Comparison of ENCODE assay signal across 22 cellular contexts in the genomic region with DNA sequence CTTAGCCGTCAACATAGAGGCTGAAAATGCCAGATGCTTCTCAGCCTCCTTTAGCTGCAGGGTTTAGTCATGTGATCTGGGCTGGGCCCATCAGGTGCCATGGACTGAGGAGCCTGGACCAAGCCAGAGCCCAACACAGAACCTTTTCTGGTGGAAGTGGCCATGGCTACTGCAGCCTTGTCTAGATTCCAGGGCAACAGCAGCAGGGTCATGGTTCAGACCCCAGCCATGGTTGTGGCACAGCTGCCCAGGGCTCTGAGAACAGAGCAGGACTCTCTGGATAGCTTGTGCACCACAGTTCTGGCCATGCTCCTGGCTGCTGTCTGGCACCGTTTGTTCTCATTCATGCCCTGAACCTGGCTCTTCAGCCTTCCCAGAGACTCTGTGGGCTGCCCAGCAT.
"Had no signal": no experiment of that assay in that cellular context is flagged by ENCODE, and none has a peak within 500 bp of the region (broad histone marks: within the 10 kb centered on the region; RNA-seq: fewer than 3 reads in every experiment).

No MANE protein-coding gene starts in this region.

- H2AFZ ChIP-seq: parathyroid adenoma had no signal

- H3K4me1 ChIP-seq: right lobe of liver, thyroid gland had no signal

- H3K79me2 ChIP-seq: parathyroid adenoma had no signal

- H3K27ac Mint-ChIP-seq: effector memory CD8-positive, alpha-beta T cell; naive thymus-derived CD8-positive, alpha-beta T cell; progenitor cell of endocrine pancreas; stimulated activated effector memory CD8-positive, alpha-beta T cell treated with anti-CD3 and anti-CD28 coated beads, Interleukin-12 subunit alpha, Interleukin-12 subunit beta, amount 100 ng/mL, for 72 hours had no signal

- H3K4me1 Mint-ChIP-seq: neural crest cell had no signal

- H3K9me3 ChIP-seq: lower lobe of right lung, right lobe of liver, stomach, thyroid gland had no signal

- H3K36me3 Mint-ChIP-seq: stimulated activated effector memory CD8-positive, alpha-beta T cell treated with anti-CD3 and anti-CD28 coated beads, Interleukin-12 subunit alpha, Interleukin-12 subunit beta, amount 100 ng/mL, for 72 hours had no signal

- H3K4me3 Mint-ChIP-seq: effector memory CD8-positive, alpha-beta T cell; naive thymus-derived CD8-positive, alpha-beta T cell; neural crest cell; stimulated activated effector memory CD8-positive, alpha-beta T cell treated with anti-CD3 and anti-CD28 coated beads, Interleukin-12 subunit alpha, Interleukin-12 subunit beta, amount 100 ng/mL, for 72 hours had no signal

- H3K27me3 Mint-ChIP-seq: effector memory CD8-positive, alpha-beta T cell; progenitor cell of endocrine pancreas had no signal

- H3K27ac ChIP-seq: lower lobe of right lung, parathyroid adenoma, right lobe of liver, stomach, thyroid gland had no signal

- H3K4me3 ChIP-seq: lower lobe of right lung, right lobe of liver, smooth muscle cell, stomach, thyroid gland had no signal

- H3K36me3 ChIP-seq: right lobe of liver, thyroid gland had no signal

- FAIRE-seq: endometrium, frontal cortex, keratinocyte had no signal

- H3K9ac ChIP-seq: parathyroid adenoma had no signal

- H3K27me3 ChIP-seq: right lobe of liver, stomach, thyroid gland had no signal

- DNase-seq: cortex of kidney; effector memory CD8-positive, alpha-beta T cell; head of caudate nucleus; left ventricle myocardium superior; lower lobe of right lung; naive thymus-derived CD8-positive, alpha-beta T cell; stimulated activated CD4-positive, alpha-beta T cell treated with anti-CD3 and anti-CD28 coated beads, Interleukin-12 subunit alpha, Interleukin-12 subunit beta, amount 100 ng/mL, for 4 hours; stimulated activated CD4-positive, alpha-beta T cell treated with anti-CD3 and anti-CD28 coated beads, Interleukin-2, amount 100 ng/mL, for 24 hours; stimulated activated CD4-positive, alpha-beta T cell treated with anti-CD3 and anti-CD28 coated beads, Interleukin-4, amount 100 ng/mL, for 24 hours; stimulated activated naive CD4-positive, alpha-beta T cell treated with Interleukin-2 at 50 U/mL for 16 hours; stomach; thyroid gland; trophoblast cell had no signal

- H3K4me2 ChIP-seq: smooth muscle cell had no signal

- H3K9me3 Mint-ChIP-seq: effector memory CD8-positive, alpha-beta T cell; naive thymus-derived CD8-positive, alpha-beta T cell; neural crest cell; stimulated activated effector memory CD8-positive, alpha-beta T cell treated with anti-CD3 and anti-CD28 coated beads, Interleukin-12 subunit alpha, Interleukin-12 subunit beta, amount 100 ng/mL, for 72 hours had no signal

- ATAC-seq: effector memory CD8-positive, alpha-beta T cell; left ventricle myocardium superior; lower lobe of right lung; naive thymus-derived CD8-positive, alpha-beta T cell; right lobe of liver; stimulated activated effector memory CD8-positive, alpha-beta T cell treated with anti-CD3 and anti-CD28 coated beads, Interleukin-12 subunit alpha, Interleukin-12 subunit beta, amount 100 ng/mL, for 72 hours had no signal
